In the genomic region with DNA sequence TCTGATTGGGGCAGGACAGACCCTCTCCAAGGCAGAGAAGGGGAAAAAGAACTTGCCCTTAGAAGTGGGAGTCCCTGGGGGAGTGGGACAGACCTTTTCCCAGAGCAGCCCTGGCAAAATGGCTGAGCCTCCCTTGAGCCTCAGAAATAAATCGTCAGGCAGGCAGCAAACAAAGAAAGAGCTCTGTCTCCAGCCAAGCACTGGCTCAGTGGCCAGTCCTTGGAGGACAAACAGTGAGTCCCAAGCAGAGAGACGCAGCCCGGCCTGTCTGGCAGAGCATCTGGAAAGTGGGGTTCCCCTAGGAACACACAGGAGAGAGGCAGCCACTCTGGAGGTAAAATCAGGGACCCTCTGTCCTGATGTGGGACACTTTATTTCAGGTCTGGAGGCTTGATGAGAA, we compare ENCODE assay signal across 15 cellular contexts. TPM values are rescaled to one million over a fixed set of nuclear protein-coding genes. Genes with fewer than 3 reads are reported as not detected.
"Had no signal": no experiment of that assay in that cellular context is flagged by ENCODE, and none has a peak within 500 bp of the region (broad histone marks: within the 10 kb centered on the region; RNA-seq: fewer than 3 reads in every experiment).

No MANE protein-coding gene starts in this region.

- H3K27ac ChIP-seq: neutrophil, skin epidermis, VCaP had no signal

- H3K9me3 ChIP-seq: neutrophil had no signal

- DNase-seq: activated CD8-positive, alpha-beta memory T cell treated with anti-CD3 and anti-CD28 coated beads, Interleukin-2, amount 50 U/mL, for 4 hours; activated CD8-positive, alpha-beta T cell treated with anti-CD3 and anti-CD28 coated beads for 36 hours; activated naive CD4-positive, alpha-beta T cell; activated naive CD8-positive, alpha-beta T cell treated with anti-CD3 and anti-CD28 coated beads, Interleukin-2, amount 50 U/mL, for 24 hours; central memory CD4-positive, alpha-beta T cell; effector memory CD8-positive, alpha-beta T cell; left ventricle myocardium superior; T1000; trophoblast cell had no signal

- ATAC-seq: activated CD8-positive, alpha-beta T cell treated with anti-CD3 and anti-CD28 coated beads for 36 hours; activated naive CD8-positive, alpha-beta T cell treated with anti-CD3 and anti-CD28 coated beads, Interleukin-2, amount 50 U/mL, for 24 hours; effector memory CD8-positive, alpha-beta T cell had no signal

- H3K36me3 ChIP-seq: neutrophil had no signal

RNA-seq across cellular contexts. Expression of gene SLC6A1, which starts 1.8 kb away (rescaled TPM):
- total RNA-seq: activated CD8-positive, alpha-beta T cell treated with anti-CD3 and anti-CD28 coated beads for 36 hours; activated T-helper 1 cell treated with anti-CD3 and anti-CD28 coated beads, Interleukin-12 subunit alpha, Interleukin-12 subunit beta, Interleukin-2, Interleukin-4 antibody, amounts not matched to agents 30 ng/mL and 10 ng/mL and 1 ng/mL, durations not matched to agents 14 hours and 24 hours and 36 hours; epithelial cell of proximal tubule; myocyte had no signal
